Comparison of ENCODE assay signal across 8 cellular contexts in the genomic region with DNA sequence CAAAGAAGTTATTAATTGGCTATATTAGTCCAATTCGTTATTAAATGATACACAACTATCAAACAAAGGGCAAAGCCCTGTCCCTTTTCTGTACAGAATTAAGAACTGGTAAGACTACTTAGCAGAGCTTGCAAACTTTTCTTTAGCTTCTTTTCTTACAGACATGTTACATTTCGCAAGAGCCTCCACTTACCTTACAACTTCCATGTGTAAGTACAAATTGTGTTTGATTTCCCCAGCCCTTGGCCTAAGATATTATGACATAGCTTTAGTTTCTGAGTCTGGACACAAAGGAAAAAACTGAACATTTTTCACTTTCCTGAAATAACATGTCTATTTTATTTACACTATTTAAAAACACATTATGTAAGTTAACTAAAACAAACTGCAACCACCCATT. TPM values are rescaled to one million over a fixed set of nuclear protein-coding genes. Genes with fewer than 3 reads are reported as not detected.
A peak's percentile ranks its signal among the peaks of the same experiment; 100 is the strongest.
DNase-seq lines count a peak whose midpoint lies in the region; ATAC-seq and TF ChIP-seq lines count a peak whose summit lies in the region.

No MANE protein-coding gene starts in this region.

- H3K27ac ChIP-seq in KMS-11, result no peak overlapping the region
- no peak overlapping the region for H3K27ac ChIP-seq in naive thymus-derived CD4-positive, alpha-beta T cell (ENCODE audit: low read depth, low read length)

- H2AFZ ChIP-seq in KMS-11 (ENCODE audit: low read depth), result no peak overlapping the region

- intact Hi-C loops in naive thymus-derived CD4-positive, alpha-beta T cell (cut with micrococcal nuclease), result no loop called here
- intact Hi-C loops in head of caudate nucleus (cut with DNase I), result loop anchor here (10.0 kb wide), 1 partner anchor 80 kb away; no protein-coding TSS in a partner anchor

- CTCF ChIA-PET in AG04449 (lab: Yijun Ruan, JAX), result interaction anchor here (0.9 to 7.4 kb wide), 4 partner anchors 52 to 303 kb away, joined by 3 to 39 read pairs (median 14); a partner anchor contains a TSS
- CTCF ChIA-PET in naive thymus-derived CD4-positive, alpha-beta T cell (lab: Charles Lee), result interaction anchor here (1.0 kb wide), 1 partner anchor 81 kb away, joined by 3 read pairs; no protein-coding TSS in a partner anchor

- H3K9me3 Mint-ChIP-seq in chondrocyte (ENCODE audit: low read depth), result no peaks in the 10 kb centered on the region
- no peaks in the 10 kb centered on the region for H3K9me3 Mint-ChIP-seq in naive thymus-derived CD4-positive, alpha-beta T cell

- H3K9ac ChIP-seq in KMS-11, result no peak overlapping the region

- no peaks in the 10 kb centered on the region for H4K20me1 ChIP-seq in KMS-11 (ENCODE audit: insufficient read depth)

- peak overlapping the region; percentile 91 for H3K4me2 ChIP-seq in KMS-11

- H3K4me1 ChIP-seq in KMS-11 (ENCODE audit: low read depth, poor library complexity, severe bottlenecking), result peaks cover 38% of the 10 kb centered on the region
- H3K4me1 ChIP-seq in naive thymus-derived CD4-positive, alpha-beta T cell (ENCODE audit: control insufficient read depth in 2 of 2, insufficient read depth in 2 of 2, low read length in 2 of 2), result peaks cover 20 to 32% of the 10 kb centered on the region in 2 donors

- peak overlapping the region; percentile 98 for H3K27ac Mint-ChIP-seq in chondrocyte (ENCODE audit: unreplicated experiment)
- peak overlapping the region in 8 of 9 donors; percentile 95 to 99 (median 97) for H3K27ac Mint-ChIP-seq in naive thymus-derived CD4-positive, alpha-beta T cell

- no peak for DNase-seq in AG04449 (ENCODE audit: low read depth, low spot score)
- DNase-seq in chondrocyte (ENCODE audit: low spot score), result no peak
- no peak for DNase-seq in naive thymus-derived CD4-positive, alpha-beta T cell
- no peak for DNase-seq in middle frontal gyrus (ENCODE audit: extremely low spot score, low spot score)
- no peak for DNase-seq in NCI-H146 (lab: John Stamatoyannopoulos, UW)
- DNase-seq in KG1 (lab: John Stamatoyannopoulos, UW), result no peak
- no peak for DNase-seq in head of caudate nucleus

- H3K79me2 ChIP-seq in KMS-11 (ENCODE audit: insufficient read depth, low read depth), result peaks cover 57% of the 10 kb centered on the region

- no peaks in the 10 kb centered on the region for H3K27me3 Mint-ChIP-seq in chondrocyte (ENCODE audit: low read depth)
- no peaks in the 10 kb centered on the region for H3K27me3 Mint-ChIP-seq in naive thymus-derived CD4-positive, alpha-beta T cell

- no peaks in the 10 kb centered on the region for H3K9me3 ChIP-seq in naive thymus-derived CD4-positive, alpha-beta T cell (ENCODE audit: control insufficient read depth in 2 of 3, low read length in 3 of 3)

- peak overlapping the region; percentile 86 for H3K4me3 ChIP-seq in AG04449 (ENCODE audit: low read depth, low read length)
- no peak overlapping the region for H3K4me3 ChIP-seq in KMS-11 (IDR thresholded peaks at IDR 0.05; ENCODE audit: insufficient read depth, low read depth, low read length)
- H3K4me3 ChIP-seq in naive thymus-derived CD4-positive, alpha-beta T cell (ENCODE audit: low read length), result peak overlapping the region; percentile 7

- peak overlapping the region; percentile 85 for H3K4me3 Mint-ChIP-seq in chondrocyte (ENCODE audit: unreplicated experiment)
- H3K4me3 Mint-ChIP-seq in naive thymus-derived CD4-positive, alpha-beta T cell, result peak overlapping the region; percentile 97 to 100 (median 98)

- no peaks in the 10 kb centered on the region for H3K27me3 ChIP-seq in KMS-11 (ENCODE audit: insufficient read depth, low read depth)
- H3K27me3 ChIP-seq in naive thymus-derived CD4-positive, alpha-beta T cell (ENCODE audit: control insufficient read depth in 2 of 2, insufficient read depth in 2 of 2, low read length in 2 of 2), result no peaks in the 10 kb centered on the region

- peaks cover 45% of the 10 kb centered on the region for H3K4me1 Mint-ChIP-seq in chondrocyte (ENCODE audit: low read depth)
- peaks cover 31 to 61% (median 54%) of the 10 kb centered on the region in 7 donors for H3K4me1 Mint-ChIP-seq in naive thymus-derived CD4-positive, alpha-beta T cell

- POLR2A ChIA-PET in AG04449 (lab: Yijun Ruan, JAX), result interaction anchor here (2.0 kb wide), 1 partner anchor 11 kb away, joined by 5 read pairs; no protein-coding TSS in a partner anchor
- POLR2A ChIA-PET in naive thymus-derived CD4-positive, alpha-beta T cell (lab: Charles Lee), result interaction anchor here (0.7 to 1.2 kb wide), 3 partner anchors 16 to 60 kb away, joined by 3 to 4 read pairs (median 3); no protein-coding TSS in a partner anchor

- ATAC-seq in naive thymus-derived CD4-positive, alpha-beta T cell, result no peak

- no peaks in the 10 kb centered on the region for H3K36me3 Mint-ChIP-seq in chondrocyte (ENCODE audit: low read depth)
- H3K36me3 Mint-ChIP-seq in naive thymus-derived CD4-positive, alpha-beta T cell, result peaks cover 0 to 4% (median 0%) of the 10 kb centered on the region in 5 donors

- no peaks in the 10 kb centered on the region for H3K36me3 ChIP-seq in KMS-11 (ENCODE audit: insufficient read depth)
- H3K36me3 ChIP-seq in naive thymus-derived CD4-positive, alpha-beta T cell (ENCODE audit: control insufficient read depth in 2 of 3, insufficient read depth in 3 of 3, low read length in 3 of 3), result no peaks in the 10 kb centered on the region

- TF ChIP-seq CTCF in AG04449 (IDR thresholded peaks at IDR 0.05; ENCODE audit: insufficient read depth, low read length, missing control alignments) (no peak), KMS-11 (conservative IDR thresholded peaks at IDR 0.05; ENCODE audit: low read depth, low read length) (no peak), chondrocyte (IDR thresholded peaks at IDR 0.05) (no peak)

RNA-seq across cellular contexts. Expression of a gene that starts 1.7 kb away (rescaled TPM):
- total RNA-seq in chondrocyte, result 44.4 to 52.7 TPM (median 51.2 TPM) in 3 replicates
- 10 to 100 TPM; 21.9 to 39.5 (median 30.9) TPM for total RNA-seq in naive thymus-derived CD4-positive, alpha-beta T cell
- polyA plus RNA-seq in naive thymus-derived CD4-positive, alpha-beta T cell, result 10 to 100 TPM; 14.5 to 14.9 TPM

RNA-seq across cellular contexts. Expression of a gene that starts 51.4 kb away (rescaled TPM):
- 201 to 204 TPM (median 203 TPM) in 3 replicates for total RNA-seq in chondrocyte
- total RNA-seq in naive thymus-derived CD4-positive, alpha-beta T cell, result 100 to 1,000 TPM; 237 to 332 (median 275) TPM
- polyA plus RNA-seq in naive thymus-derived CD4-positive, alpha-beta T cell, result 100 to 1,000 TPM; 586 to 659 TPM
